8 cellular contexts compared by ENCODE assay signal in the genomic region with DNA sequence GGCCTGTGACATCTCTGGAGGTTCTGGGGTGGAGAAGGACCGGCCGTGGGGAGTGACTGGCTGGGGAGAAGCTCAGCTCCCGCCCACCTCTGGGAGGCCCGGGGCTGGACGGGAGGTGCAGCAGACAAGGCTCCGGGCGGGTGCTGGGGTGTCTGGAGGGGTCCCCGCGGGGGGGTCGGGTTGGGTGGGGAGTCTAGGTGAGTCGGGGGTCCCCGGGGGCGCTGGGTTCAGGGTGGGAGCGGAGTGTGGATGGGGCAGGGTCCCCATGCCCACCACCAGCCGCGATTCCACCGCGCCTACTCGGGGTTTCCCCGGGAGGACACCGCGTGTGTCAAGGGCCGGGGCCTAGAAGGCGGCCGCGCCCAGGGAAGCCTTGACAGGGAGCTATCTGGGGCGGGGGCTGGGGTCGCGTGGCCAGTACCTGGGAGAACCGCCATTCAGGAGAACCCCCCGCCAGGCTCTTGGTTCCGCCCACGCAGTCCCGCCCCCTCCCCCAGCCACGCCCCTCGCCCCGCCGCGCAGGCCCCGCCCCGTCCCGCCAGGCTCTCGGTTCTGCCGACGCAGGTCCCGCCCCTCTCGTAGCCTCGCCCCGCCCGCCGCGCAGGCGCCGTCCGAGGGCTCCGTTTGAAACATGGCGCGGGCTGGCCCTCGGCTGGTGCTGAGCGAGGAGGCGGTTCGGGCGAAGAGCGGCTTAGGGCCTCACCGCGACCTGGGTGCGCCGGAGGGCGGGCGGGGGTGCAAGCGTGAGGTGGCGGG. TPM values are rescaled to one million over a fixed set of nuclear protein-coding genes. Genes with fewer than 3 reads are reported as not detected.
DNase-seq lines count a peak whose midpoint lies in the region; ATAC-seq and TF ChIP-seq lines count a peak whose summit lies in the region.

A gene with protein sequence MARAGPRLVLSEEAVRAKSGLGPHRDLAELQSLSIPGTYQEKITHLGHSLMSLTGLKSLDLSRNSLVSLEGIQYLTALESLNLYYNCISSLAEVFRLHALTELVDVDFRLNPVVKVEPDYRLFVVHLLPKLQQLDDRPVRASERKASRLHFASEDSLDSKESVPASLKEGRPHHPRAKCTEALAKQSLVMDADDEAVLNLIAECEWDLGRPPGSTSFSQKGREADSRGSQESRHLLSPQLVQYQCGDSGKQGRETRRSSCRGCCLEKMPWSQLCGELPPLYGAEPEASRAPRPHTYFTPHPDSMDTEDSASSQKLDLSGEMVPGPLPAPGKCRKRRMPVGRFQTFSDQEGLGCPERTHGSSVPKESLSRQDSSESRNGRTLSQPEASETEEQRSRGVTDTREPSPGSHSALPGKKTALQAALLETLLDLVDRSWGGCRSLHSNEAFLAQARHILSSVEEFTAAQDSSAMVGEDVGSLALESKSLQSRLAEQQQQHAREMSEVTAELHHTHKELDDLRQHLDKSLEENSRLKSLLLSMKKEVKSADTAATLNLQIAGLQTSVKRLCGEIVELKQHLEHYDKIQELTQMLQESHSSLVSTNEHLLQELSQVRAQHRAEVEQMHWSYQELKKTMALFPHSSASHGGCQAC (plus strand): TSS at position 610 of the 756 bp plus-strand sequence. CDS start 22 bp downstream, at position 632.

- H3K27ac ChIP-seq in DND-41 (ENCODE audit: low read length): peak within 1 kb of the TSS; percentile 67
- peak within 1 kb of the TSS; percentile 51 for H3K27ac ChIP-seq in RWPE2 (ENCODE audit: poor library complexity, severe bottlenecking)
- H3K27ac ChIP-seq in neural cell (ENCODE audit: low read length): no peak within 1 kb of the TSS

- H3K79me2 ChIP-seq in DND-41 (ENCODE audit: insufficient read depth, low read length): peaks cover 49% of the 10 kb centered on the region
- H3K79me2 ChIP-seq in neural cell (replicated peaks; ENCODE audit: insufficient read depth, low read length): peaks cover 19% of the 10 kb centered on the region

- peak within 1 kb of the TSS; percentile 88 for H3K27ac Mint-ChIP-seq in activated T-helper 2 cell treated with anti-CD3 and anti-CD28 coated beads, Interferon-gamma antibody, Interleukin-2, Interleukin-4, amounts not matched to agents 10 μg/mL and 5 μg/mL and 100 μg/mL, durations not matched to agents 14 hours and 24 hours and 36 hours

- intact Hi-C loops in activated T-helper 2 cell treated with anti-CD3 and anti-CD28 coated beads, Interferon-gamma antibody, Interleukin-2, Interleukin-4, amounts not matched to agents 10 μg/mL and 5 μg/mL and 100 μg/mL, durations not matched to agents 14 hours and 24 hours and 36 hours (cut with micrococcal nuclease): loop anchor here (1.0 to 5.0 kb wide), 4 partner anchors 140 to 495 kb away; no protein-coding TSS in a partner anchor

- H3K4me3 Mint-ChIP-seq in activated T-helper 2 cell treated with anti-CD3 and anti-CD28 coated beads, Interferon-gamma antibody, Interleukin-2, Interleukin-4, amounts not matched to agents 10 μg/mL and 5 μg/mL and 100 μg/mL, durations not matched to agents 14 hours and 24 hours and 36 hours (ENCODE audit: low read depth): peak within 1 kb of the TSS; percentile 92

- ATAC-seq in DND-41 (ENCODE audit: insufficient read depth, low read depth): peak; percentile 89
- ATAC-seq in GM21825 (IDR thresholded peaks at IDR 0.05; ENCODE audit: unreplicated experiment): peak; percentile 79
- ATAC-seq in RWPE2 (ENCODE audit: low read depth): peak; percentile 83
- peak; percentile 91 for ATAC-seq in stimulated activated naive CD8-positive, alpha-beta T cell treated with anti-CD3 and anti-CD28 coated beads, Interleukin-15, Interleukin-2, amounts not matched to agents 100 U/mL and 50 U/mL, for 24 hours

- H3K36me3 ChIP-seq in DND-41 (ENCODE audit: insufficient read depth, low read length) (peaks cover 20% of the 10 kb centered on the region), RWPE2 (ENCODE audit: low read depth) (peaks cover 22% of the 10 kb centered on the region), neural cell (ENCODE audit: insufficient read depth, low read length) (no peaks in the 10 kb centered on the region)

- H2AFZ ChIP-seq in DND-41 (ENCODE audit: low read depth, low read length): peak within 1 kb of the TSS; percentile 98
- peak within 1 kb of the TSS; percentile 73 for H2AFZ ChIP-seq in neural cell (ENCODE audit: low read depth, low read length)

- DNase-seq in DND-41 (peak; percentile 93), LHCN-M2 (ENCODE audit: low read depth) (peak; percentile 76), RWPE2 (ENCODE audit: low spot score) (peak; percentile 89), fibroblast of the aortic adventitia (ENCODE audit: low read depth) (peak; percentile 68)
- peak; percentile 87 for DNase-seq in activated T-helper 2 cell treated with anti-CD3 and anti-CD28 coated beads, Interferon-gamma antibody, Interleukin-2, Interleukin-4, amounts not matched to agents 10 μg/mL and 5 μg/mL and 100 μg/mL, durations not matched to agents 14 hours and 24 hours and 36 hours (ENCODE audit: low spot score)
- DNase-seq in stimulated activated naive CD8-positive, alpha-beta T cell treated with anti-CD3 and anti-CD28 coated beads, Interleukin-15, Interleukin-2, amounts not matched to agents 100 U/mL and 50 U/mL, for 24 hours: peak; percentile 97

- H3K9me3 ChIP-seq in DND-41 (ENCODE audit: insufficient read depth, low read length, severe bottlenecking) (peaks cover 5% of the 10 kb centered on the region), RWPE2 (ENCODE audit: severe bottlenecking) (peaks cover 9% of the 10 kb centered on the region), neural cell (ENCODE audit: low read length) (no peaks in the 10 kb centered on the region)

- no peaks in the 10 kb centered on the region for H3F3A ChIP-seq in neural cell (ENCODE audit: insufficient read depth, low read length, poor library complexity, severe bottlenecking)

- H3K9me2 ChIP-seq in neural cell (ENCODE audit: insufficient read depth, low read length): no peaks in the 10 kb centered on the region

- H4K20me1 ChIP-seq in DND-41 (ENCODE audit: insufficient read depth, low read length): peaks cover 14% of the 10 kb centered on the region
- no peaks in the 10 kb centered on the region for H4K20me1 ChIP-seq in neural cell (ENCODE audit: insufficient read depth)

- TF ChIP-seq CTCF in DND-41 (IDR thresholded peaks at IDR 0.05; ENCODE audit: borderline replicate concordance, extremely low read depth, low read length, poor library complexity, severe bottlenecking) (no peak), RWPE2 (IDR thresholded peaks at IDR 0.05; ENCODE audit: poor library complexity, severe bottlenecking) (no peak), fibroblast of the aortic adventitia (IDR thresholded peaks at IDR 0.05; ENCODE audit: insufficient read depth, low read length) (no peak), neural cell (IDR thresholded peaks at IDR 0.05; ENCODE audit: poor library complexity, severe bottlenecking) (no peak)

- H3K9me3 Mint-ChIP-seq in activated T-helper 2 cell treated with anti-CD3 and anti-CD28 coated beads, Interferon-gamma antibody, Interleukin-2, Interleukin-4, amounts not matched to agents 10 μg/mL and 5 μg/mL and 100 μg/mL, durations not matched to agents 14 hours and 24 hours and 36 hours: peaks cover 5% of the 10 kb centered on the region

- H3K4me1 ChIP-seq in DND-41 (ENCODE audit: insufficient read depth, low read length) (peaks cover 40% of the 10 kb centered on the region), RWPE2 (ENCODE audit: insufficient read depth, poor library complexity, severe bottlenecking) (peaks cover 5% of the 10 kb centered on the region)

- H3K4me2 ChIP-seq in DND-41 (ENCODE audit: insufficient read depth, low read length) (peak within 1 kb of the TSS; percentile 98), neural cell (ENCODE audit: low read length) (peak within 1 kb of the TSS; percentile 78)

- H3K36me3 Mint-ChIP-seq in activated T-helper 2 cell treated with anti-CD3 and anti-CD28 coated beads, Interferon-gamma antibody, Interleukin-2, Interleukin-4, amounts not matched to agents 10 μg/mL and 5 μg/mL and 100 μg/mL, durations not matched to agents 14 hours and 24 hours and 36 hours (ENCODE audit: low read depth): peaks cover 36% of the 10 kb centered on the region

- H3K27me3 Mint-ChIP-seq in activated T-helper 2 cell treated with anti-CD3 and anti-CD28 coated beads, Interferon-gamma antibody, Interleukin-2, Interleukin-4, amounts not matched to agents 10 μg/mL and 5 μg/mL and 100 μg/mL, durations not matched to agents 14 hours and 24 hours and 36 hours (ENCODE audit: low read depth): no peaks in the 10 kb centered on the region

- H3K9ac ChIP-seq in DND-41 (ENCODE audit: low read depth, low read length) (peak within 1 kb of the TSS; percentile 74), neural cell (ENCODE audit: low read length) (peak within 1 kb of the TSS; percentile 73)

- H3K4me3 ChIP-seq in DND-41 (ENCODE audit: low read depth in 1 of 2, low read length in 2 of 2) (peak within 1 kb of the TSS; percentile 55 to 80), RWPE2 (ENCODE audit: severe bottlenecking) (peak within 1 kb of the TSS; percentile 79), fibroblast of the aortic adventitia (ENCODE audit: low read depth, low read length) (peak within 1 kb of the TSS; percentile 78), neural cell (ENCODE audit: low read length) (peak within 1 kb of the TSS; percentile 87)

- peaks cover 41% of the 10 kb centered on the region for H3K4me1 Mint-ChIP-seq in activated T-helper 2 cell treated with anti-CD3 and anti-CD28 coated beads, Interferon-gamma antibody, Interleukin-2, Interleukin-4, amounts not matched to agents 10 μg/mL and 5 μg/mL and 100 μg/mL, durations not matched to agents 14 hours and 24 hours and 36 hours (ENCODE audit: low read depth)

- no peak for TF ChIP-seq EP300 in neural cell (conservative IDR thresholded peaks at IDR 0.05; ENCODE audit: poor library complexity, severe bottlenecking)

- TF ChIP-seq RAD21 in neural cell (conservative IDR thresholded peaks at IDR 0.05): no peak

- H3K27me3 ChIP-seq in DND-41 (ENCODE audit: insufficient read depth, low read length, poor library complexity) (no peaks in the 10 kb centered on the region), RWPE2 (ENCODE audit: insufficient read depth, poor library complexity, severe bottlenecking) (no peaks in the 10 kb centered on the region), neural cell (ENCODE audit: insufficient read depth, low read depth, low read length) (no peaks in the 10 kb centered on the region)

TF ChIP-seq in neural cell, 6 proteins besides CTCF, POLR2A, EP300 and RAD21 (continues in another document):
- TF ChIP-seq EZH2 (IDR thresholded peaks at IDR 0.05; ENCODE audit: borderline replicate concordance, insufficient read depth, low read length, poor library complexity, severe bottlenecking) (no peak), SMC3 (conservative IDR thresholded peaks at IDR 0.05; ENCODE audit: poor library complexity) (no peak), POLR2AphosphoS5 (IDR thresholded peaks at IDR 0.05) (peak; percentile 49), TAF1 (IDR thresholded peaks at IDR 0.05; ENCODE audit: low read depth) (peak; percentile 43)

RNA-seq across cellular contexts. Expression of the gene that starts here (rescaled TPM):
- 8.0 and 10.5 TPM in 2 replicates for total RNA-seq in LHCN-M2 (2014; rRNA removed)
- polyA plus RNA-seq in LHCN-M2 (2012): 3.0 TPM
- total RNA-seq in activated T-helper 2 cell treated with anti-CD3 and anti-CD28 coated beads, Interferon-gamma antibody, Interleukin-2, Interleukin-4, amounts not matched to agents 10 μg/mL and 5 μg/mL and 100 μg/mL, durations not matched to agents 14 hours and 24 hours and 36 hours: 29.6 and 30.2 TPM in 2 replicates
- total RNA-seq in fibroblast of the aortic adventitia (ENCODE audit: low replicate concordance): 1.6 and 3.5 TPM in 2 replicates
- 5.9 and 7.0 TPM in 2 replicates for polyA plus RNA-seq in neural cell
- polyA minus RNA-seq in neural cell: 6.1 and 7.5 TPM in 2 replicates
